ENCODE assay signal across 16 cellular contexts in the genomic region with DNA sequence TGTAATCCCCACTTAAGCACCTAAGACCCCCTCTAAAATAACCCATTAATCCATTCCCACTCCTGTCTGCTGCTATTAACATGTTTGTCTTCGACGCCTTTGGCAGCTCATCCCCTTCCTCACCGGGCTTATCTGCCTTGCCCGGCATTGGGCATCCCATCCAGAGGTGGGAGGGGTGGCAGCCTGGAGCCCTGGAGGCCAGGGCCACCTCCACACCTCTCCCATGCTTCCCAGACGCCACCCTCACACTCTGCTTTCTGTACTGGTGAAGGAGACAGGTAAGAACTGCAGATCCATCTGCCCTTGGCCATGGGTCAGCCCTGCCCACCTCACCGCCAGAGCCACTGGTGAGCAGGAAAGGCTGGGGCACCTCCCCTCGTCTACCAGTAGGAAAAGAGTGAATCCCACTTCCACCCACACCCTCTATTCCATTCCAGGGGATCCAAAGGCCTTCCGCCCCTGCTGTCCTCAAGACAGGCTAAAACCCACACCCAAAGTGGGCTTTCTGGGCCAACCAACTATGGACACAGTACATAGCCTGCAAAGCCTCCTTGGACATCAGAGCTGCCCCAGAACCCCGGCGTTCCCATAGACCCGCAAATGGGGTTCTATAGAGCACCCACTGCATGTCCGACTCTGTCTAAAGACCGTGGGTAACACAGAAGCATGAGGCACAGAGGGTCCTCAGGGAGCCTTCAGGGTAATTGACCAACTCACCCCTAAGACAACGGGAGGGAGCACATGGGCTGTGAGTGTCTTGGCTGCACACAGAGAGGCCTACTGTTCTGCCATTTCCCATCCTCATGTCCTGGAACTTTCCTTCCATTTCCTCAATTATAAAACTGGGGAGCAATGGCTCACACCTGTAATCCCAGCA. TPM values are rescaled to one million over a fixed set of nuclear protein-coding genes. Genes with fewer than 3 reads are reported as not detected.
DNase-seq lines count a peak whose midpoint lies in the region; TF ChIP-seq lines count a peak whose summit lies in the region.
"Had no signal": no experiment of that assay in that cellular context is flagged by ENCODE, and none has a peak within 500 bp of the region (broad histone marks: within the 10 kb centered on the region; RNA-seq: fewer than 3 reads in every experiment).

No MANE protein-coding gene starts in this region.

- no peak overlapping the region for H4K91ac ChIP-seq in trophoblast cell (ENCODE audit: low read depth, low read length)

- no peaks in the 10 kb centered on the region for H3K4me1 Mint-ChIP-seq in activated CD4-positive, alpha-beta memory T cell treated with anti-CD3 and anti-CD28 coated beads, Interleukin-2, amount 10 ng/mL, durations not matched to agents 7 days and 5 days
- H3K4me1 Mint-ChIP-seq in activated CD4-positive, alpha-beta memory T cell treated with anti-CD3 and anti-CD28 coated beads for 36 hours (ENCODE audit: low read depth) = no peaks in the 10 kb centered on the region
- H3K4me1 Mint-ChIP-seq: IgD-negative memory B cell had no signal

- no peak for TF ChIP-seq CTCF in right atrium auricular region (IDR thresholded peaks at IDR 0.05)

- H3K36me3 ChIP-seq in right atrium auricular region = no peaks in the 10 kb centered on the region
- no peaks in the 10 kb centered on the region for H3K36me3 ChIP-seq in trophoblast cell (ENCODE audit: control insufficient read depth in 1 of 2, insufficient read depth in 2 of 2, low read length in 2 of 2)
- H3K36me3 ChIP-seq: pancreas had no signal

- intact Hi-C loops in activated CD4-positive, alpha-beta memory T cell treated with anti-CD3 and anti-CD28 coated beads for 36 hours (cut with micrococcal nuclease) = no loop called here

- no peak overlapping the region for H3K4me2 ChIP-seq in trophoblast cell (ENCODE audit: low read length)

- H3K23ac ChIP-seq in trophoblast cell (ENCODE audit: low read length) = no peak overlapping the region

- H3K27ac ChIP-seq in right atrium auricular region = no peak overlapping the region
- H3K27ac ChIP-seq in trophoblast cell (ENCODE audit: low read depth, low read length) = no peak overlapping the region
- H3K27ac ChIP-seq: pancreas had no signal

- H2BK5ac ChIP-seq in trophoblast cell (ENCODE audit: low read depth, low read length, poor library complexity) = no peak overlapping the region

- no peak overlapping the region for H2AFZ ChIP-seq in trophoblast cell (ENCODE audit: insufficient read depth, low read length, poor library complexity)

- no peak overlapping the region for H3K27ac Mint-ChIP-seq in activated CD4-positive, alpha-beta memory T cell treated with anti-CD3 and anti-CD28 coated beads, Interleukin-2, amount 10 ng/mL, durations not matched to agents 7 days and 5 days
- H3K27ac Mint-ChIP-seq in activated CD4-positive, alpha-beta memory T cell treated with anti-CD3 and anti-CD28 coated beads for 36 hours = no peak overlapping the region

- no peak overlapping the region for H3K4ac ChIP-seq in trophoblast cell (ENCODE audit: low read depth, low read length)

- H3K9me3 Mint-ChIP-seq in activated CD4-positive, alpha-beta memory T cell treated with anti-CD3 and anti-CD28 coated beads, Interleukin-2, amount 10 ng/mL, durations not matched to agents 7 days and 5 days = no peaks in the 10 kb centered on the region
- no peaks in the 10 kb centered on the region for H3K9me3 Mint-ChIP-seq in activated CD4-positive, alpha-beta memory T cell treated with anti-CD3 and anti-CD28 coated beads for 36 hours

- CTCF ChIA-PET in activated CD4-positive, alpha-beta memory T cell treated with anti-CD3 and anti-CD28 coated beads, Interleukin-2, amount 10 ng/mL, durations not matched to agents 7 days and 5 days (lab: Charles Lee) = no interaction called here
- CTCF ChIA-PET in activated CD4-positive, alpha-beta memory T cell treated with anti-CD3 and anti-CD28 coated beads for 36 hours (lab: Charles Lee) = no interaction called here

- no peaks in the 10 kb centered on the region for H3K79me1 ChIP-seq in trophoblast cell (ENCODE audit: low read length)

- no peak overlapping the region for H4K12ac ChIP-seq in trophoblast cell (ENCODE audit: low read depth, low read length)

- H3K27me3 ChIP-seq in right atrium auricular region = no peaks in the 10 kb centered on the region
- H3K27me3 ChIP-seq in trophoblast cell (ENCODE audit: insufficient read depth, low read length) = no peaks in the 10 kb centered on the region

- H2BK12ac ChIP-seq in trophoblast cell (ENCODE audit: low read length) = no peak overlapping the region

- H3K18ac ChIP-seq in trophoblast cell (ENCODE audit: low read length) = no peak overlapping the region

- H3K79me2 ChIP-seq in trophoblast cell (ENCODE audit: control insufficient read depth, insufficient read depth, low read length, poor library complexity) = no peaks in the 10 kb centered on the region

- H3K4me3 Mint-ChIP-seq in activated CD4-positive, alpha-beta memory T cell treated with anti-CD3 and anti-CD28 coated beads, Interleukin-2, amount 10 ng/mL, durations not matched to agents 7 days and 5 days = no peak overlapping the region
- no peak overlapping the region for H3K4me3 Mint-ChIP-seq in activated CD4-positive, alpha-beta memory T cell treated with anti-CD3 and anti-CD28 coated beads for 36 hours
- H3K4me3 Mint-ChIP-seq: IgD-negative memory B cell had no signal

- H3K27me3 Mint-ChIP-seq in activated CD4-positive, alpha-beta memory T cell treated with anti-CD3 and anti-CD28 coated beads, Interleukin-2, amount 10 ng/mL, durations not matched to agents 7 days and 5 days = peaks cover 14% of the 10 kb centered on the region
- H3K27me3 Mint-ChIP-seq in activated CD4-positive, alpha-beta memory T cell treated with anti-CD3 and anti-CD28 coated beads for 36 hours = peaks cover 41% of the 10 kb centered on the region

- H3K9me3 ChIP-seq in right atrium auricular region = peaks cover 0 to 7% of the 10 kb centered on the region in 2 donors
- H3K9me3 ChIP-seq in trophoblast cell (ENCODE audit: insufficient read depth, low read depth, low read length) = no peaks in the 10 kb centered on the region
- H3K9me3 ChIP-seq: pancreas had no signal

- no peak overlapping the region for H3K14ac ChIP-seq in trophoblast cell (ENCODE audit: low read length)

- WGBS in trophoblast cell (ENCODE audit: extremely low coverage, insufficient coverage, insufficient read length) = no CpG with 5 or more reads among the region's 14 CpGs

- H4K8ac ChIP-seq in trophoblast cell (ENCODE audit: low read depth, low read length) = no peak overlapping the region

- H3K4me3 ChIP-seq in right atrium auricular region (no peak overlapping the region), trophoblast cell (ENCODE audit: low read depth, low read length) (no peak overlapping the region)
- H3K4me3 ChIP-seq: pancreas had no signal

- no peak overlapping the region for H2AK5ac ChIP-seq in trophoblast cell (ENCODE audit: low read length)

- no peaks in the 10 kb centered on the region for H3K4me1 ChIP-seq in right atrium auricular region
- H3K4me1 ChIP-seq in trophoblast cell (ENCODE audit: control insufficient read depth in 1 of 2, insufficient read depth in 2 of 2, low read length in 2 of 2) = no peaks in the 10 kb centered on the region
- H3K4me1 ChIP-seq: pancreas had no signal

- no peaks in the 10 kb centered on the region for H3K36me3 Mint-ChIP-seq in activated CD4-positive, alpha-beta memory T cell treated with anti-CD3 and anti-CD28 coated beads, Interleukin-2, amount 10 ng/mL, durations not matched to agents 7 days and 5 days (ENCODE audit: low read depth)
- H3K36me3 Mint-ChIP-seq in activated CD4-positive, alpha-beta memory T cell treated with anti-CD3 and anti-CD28 coated beads for 36 hours = no peaks in the 10 kb centered on the region
- H3K36me3 Mint-ChIP-seq: IgD-negative memory B cell had no signal

- H3K9ac ChIP-seq in trophoblast cell (ENCODE audit: low read length) = no peak overlapping the region

- peak; percentile 1 for DNase-seq in activated CD4-positive, alpha-beta memory T cell treated with anti-CD3 and anti-CD28 coated beads, Interleukin-2, amount 10 ng/mL, durations not matched to agents 7 days and 5 days
- DNase-seq in activated CD4-positive, alpha-beta memory T cell treated with anti-CD3 and anti-CD28 coated beads for 36 hours = no peak
- DNase-seq in NCI-H524 treated with DMSO at 0.1 percent for 48 hours (lab: John Stamatoyannopoulos, UW) (peak; percentile 74), right atrium auricular region (ENCODE audit: low spot score) (peak; percentile 40), putamen (ENCODE audit: low spot score) (no peak), trophoblast cell (no peak), SW480 (ENCODE audit: low spot score) (no peak)
- DNase-seq in stimulated activated CD8-positive, alpha-beta memory T cell treated with anti-CD3 and anti-CD28 coated beads, Interleukin-4, amount 100 ng/mL, for 48 hours = peak; percentile 7
- DNase-seq: activated CD4-positive, alpha-beta T cell treated with anti-CD3 and anti-CD28 coated beads, Interleukin-2, amount 50 U/mL, for 48 hours; activated gamma-delta T cell treated with Interleukin-2 at 50 U/mL for 16 hours; C1 segment of cervical spinal cord; small intestine had no signal

- POLR2A ChIA-PET in activated CD4-positive, alpha-beta memory T cell treated with anti-CD3 and anti-CD28 coated beads, Interleukin-2, amount 10 ng/mL, durations not matched to agents 7 days and 5 days (lab: Charles Lee) = no interaction called here
- POLR2A ChIA-PET in activated CD4-positive, alpha-beta memory T cell treated with anti-CD3 and anti-CD28 coated beads for 36 hours (lab: Charles Lee) = no interaction called here

- no peak overlapping the region for H2BK120ac ChIP-seq in trophoblast cell (ENCODE audit: insufficient read depth, low read length, poor library complexity)

RNA-seq across cellular contexts. Expression of a gene that starts 23.3 kb away (rescaled TPM):
- not detected for total RNA-seq in activated CD4-positive, alpha-beta memory T cell treated with anti-CD3 and anti-CD28 coated beads, Interleukin-2, amount 10 ng/mL, durations not matched to agents 7 days and 5 days
- not detected for total RNA-seq in activated CD4-positive, alpha-beta memory T cell treated with anti-CD3 and anti-CD28 coated beads for 36 hours
- total RNA-seq in right atrium auricular region = not detected
- 0.04 TPM in 1 of 2 replicates, not detected in the other for polyA plus RNA-seq in trophoblast cell (2013)
- total RNA-seq: fibroblast of villous mesenchyme, liver had no signal
- polyA plus RNA-seq: IgD-negative memory B cell had no signal

Comparison
In these comparisons a context has a peak if more than half of its experiments do, and no peak if none do; other contexts are left out.
1. DNase-seq: peak in activated CD4-positive, alpha-beta memory T cell treated with anti-CD3 and anti-CD28 coated beads, Interleukin-2, amount 10 ng/mL, durations not matched to agents 7 days and 5 days (single experiment), NCI-H524 treated with DMSO at 0.1 percent for 48 hours (single experiment), right atrium auricular region (single experiment) and stimulated activated CD8-positive, alpha-beta memory T cell treated with anti-CD3 and anti-CD28 coated beads, Interleukin-4, amount 100 ng/mL, for 48 hours (single experiment); none in activated CD4-positive, alpha-beta memory T cell treated with anti-CD3 and anti-CD28 coated beads for 36 hours (single experiment), putamen (single experiment), trophoblast cell (0 of 2) and SW480 (single experiment).